Comparison of ENCODE assay signal across 8 cellular contexts in the genomic region with DNA sequence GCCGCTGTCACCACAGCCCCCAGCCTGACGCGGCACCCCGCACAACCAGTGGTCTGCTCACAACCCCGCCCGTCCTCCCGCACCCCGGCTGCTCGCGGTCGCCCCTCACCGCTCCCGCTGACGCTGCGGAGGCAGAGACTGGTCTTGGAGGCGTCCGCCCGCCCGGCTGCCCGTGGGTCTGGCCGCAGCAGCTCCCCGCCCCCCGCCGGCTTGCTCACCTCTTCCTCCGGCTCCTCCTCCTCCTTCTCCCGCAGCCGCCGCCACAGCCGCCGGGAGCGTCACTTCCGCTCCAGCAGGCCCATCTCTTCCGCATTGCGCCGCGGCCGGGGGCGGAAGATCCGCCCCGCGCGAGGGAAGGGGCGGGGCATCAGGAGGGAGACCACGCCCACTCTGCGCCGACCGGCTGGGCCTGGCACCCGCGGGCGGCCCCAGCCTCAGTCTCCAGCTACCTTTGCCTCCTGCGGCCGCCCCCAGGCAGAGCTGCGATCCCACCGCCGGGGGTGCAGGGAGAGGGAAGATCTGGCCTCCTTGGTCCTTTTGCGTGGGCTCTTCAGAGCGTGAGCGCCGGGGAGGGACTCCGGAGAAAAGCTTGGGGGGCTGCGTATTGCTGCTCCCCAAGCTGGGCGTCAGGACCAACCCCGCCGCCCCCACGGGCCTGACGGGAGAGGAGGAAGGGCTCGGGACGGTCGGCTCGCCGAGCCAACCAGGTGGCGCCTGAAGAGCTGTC. TPM values are rescaled to one million over a fixed set of nuclear protein-coding genes. Genes with fewer than 3 reads are reported as not detected.
DNase-seq lines count a peak whose midpoint lies in the region; ATAC-seq, FAIRE-seq and TF ChIP-seq lines count a peak whose summit lies in the region.

A gene with protein sequence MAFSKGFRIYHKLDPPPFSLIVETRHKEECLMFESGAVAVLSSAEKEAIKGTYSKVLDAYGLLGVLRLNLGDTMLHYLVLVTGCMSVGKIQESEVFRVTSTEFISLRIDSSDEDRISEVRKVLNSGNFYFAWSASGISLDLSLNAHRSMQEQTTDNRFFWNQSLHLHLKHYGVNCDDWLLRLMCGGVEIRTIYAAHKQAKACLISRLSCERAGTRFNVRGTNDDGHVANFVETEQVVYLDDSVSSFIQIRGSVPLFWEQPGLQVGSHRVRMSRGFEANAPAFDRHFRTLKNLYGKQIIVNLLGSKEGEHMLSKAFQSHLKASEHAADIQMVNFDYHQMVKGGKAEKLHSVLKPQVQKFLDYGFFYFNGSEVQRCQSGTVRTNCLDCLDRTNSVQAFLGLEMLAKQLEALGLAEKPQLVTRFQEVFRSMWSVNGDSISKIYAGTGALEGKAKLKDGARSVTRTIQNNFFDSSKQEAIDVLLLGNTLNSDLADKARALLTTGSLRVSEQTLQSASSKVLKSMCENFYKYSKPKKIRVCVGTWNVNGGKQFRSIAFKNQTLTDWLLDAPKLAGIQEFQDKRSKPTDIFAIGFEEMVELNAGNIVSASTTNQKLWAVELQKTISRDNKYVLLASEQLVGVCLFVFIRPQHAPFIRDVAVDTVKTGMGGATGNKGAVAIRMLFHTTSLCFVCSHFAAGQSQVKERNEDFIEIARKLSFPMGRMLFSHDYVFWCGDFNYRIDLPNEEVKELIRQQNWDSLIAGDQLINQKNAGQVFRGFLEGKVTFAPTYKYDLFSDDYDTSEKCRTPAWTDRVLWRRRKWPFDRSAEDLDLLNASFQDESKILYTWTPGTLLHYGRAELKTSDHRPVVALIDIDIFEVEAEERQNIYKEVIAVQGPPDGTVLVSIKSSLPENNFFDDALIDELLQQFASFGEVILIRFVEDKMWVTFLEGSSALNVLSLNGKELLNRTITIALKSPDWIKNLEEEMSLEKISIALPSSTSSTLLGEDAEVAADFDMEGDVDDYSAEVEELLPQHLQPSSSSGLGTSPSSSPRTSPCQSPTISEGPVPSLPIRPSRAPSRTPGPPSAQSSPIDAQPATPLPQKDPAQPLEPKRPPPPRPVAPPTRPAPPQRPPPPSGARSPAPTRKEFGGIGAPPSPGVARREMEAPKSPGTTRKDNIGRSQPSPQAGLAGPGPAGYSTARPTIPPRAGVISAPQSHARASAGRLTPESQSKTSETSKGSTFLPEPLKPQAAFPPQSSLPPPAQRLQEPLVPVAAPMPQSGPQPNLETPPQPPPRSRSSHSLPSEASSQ (N-terminal part only) (minus strand): TSS at position 286 of the 727 bp plus-strand sequence. CDS start 1,118 bp downstream, outside the sequence.

- WGBS in trophoblast cell (ENCODE audit: extremely low coverage, insufficient coverage, insufficient read length), result no CpG with 5 or more reads among the region's 72 CpGs
- 1% methylated on average over 30 to 63 of the region's 72 CpGs for WGBS in tibial nerve, 2 donors

- no peaks in the 10 kb centered on the region for H3K27me3 Mint-ChIP-seq in activated naive CD8-positive, alpha-beta T cell treated with anti-CD3 and anti-CD28 coated beads, Interleukin-2, amount 50 U/mL, for 24 hours

- H3K27ac Mint-ChIP-seq in activated naive CD8-positive, alpha-beta T cell treated with anti-CD3 and anti-CD28 coated beads, Interleukin-2, amount 50 U/mL, for 24 hours, result peak within 1 kb of the TSS; percentile 96

- H3K4me3 Mint-ChIP-seq in activated naive CD8-positive, alpha-beta T cell treated with anti-CD3 and anti-CD28 coated beads, Interleukin-2, amount 50 U/mL, for 24 hours, result peak within 1 kb of the TSS; percentile 99

- peaks cover 40% of the 10 kb centered on the region for H3K4me1 Mint-ChIP-seq in activated naive CD8-positive, alpha-beta T cell treated with anti-CD3 and anti-CD28 coated beads, Interleukin-2, amount 50 U/mL, for 24 hours

- H4K12ac ChIP-seq in trophoblast cell (ENCODE audit: low read depth, low read length), result peak within 1 kb of the TSS; percentile 83

- peaks cover 4% of the 10 kb centered on the region for H3K79me2 ChIP-seq in trophoblast cell (ENCODE audit: control insufficient read depth, insufficient read depth, low read length, poor library complexity)

- peak; percentile 96 for ATAC-seq in HG02840 (IDR thresholded peaks at IDR 0.05; ENCODE audit: low FRiP score, unreplicated experiment)
- ATAC-seq in activated naive CD8-positive, alpha-beta T cell treated with anti-CD3 and anti-CD28 coated beads, Interleukin-2, amount 50 U/mL, for 24 hours, result peak; percentile 90
- ATAC-seq in Right ventricle myocardium superior (ENCODE audit: poor library complexity), result peak; percentile 99

- peak within 1 kb of the TSS; percentile 86 for H2BK120ac ChIP-seq in trophoblast cell (ENCODE audit: insufficient read depth, low read length, poor library complexity)

- FAIRE-seq in GM12892 (lab: Jason Lieb, UNC), result peak; percentile 98

- H3K4me2 ChIP-seq in trophoblast cell (ENCODE audit: low read length), result peak within 1 kb of the TSS; percentile 74

- H3K36me3 Mint-ChIP-seq in activated naive CD8-positive, alpha-beta T cell treated with anti-CD3 and anti-CD28 coated beads, Interleukin-2, amount 50 U/mL, for 24 hours (ENCODE audit: low read depth), result peaks cover 11% of the 10 kb centered on the region

- TF ChIP-seq EP300 in tibial nerve (IDR thresholded peaks at IDR 0.05), result peak; percentile 69 to 85

- H3K18ac ChIP-seq in trophoblast cell (ENCODE audit: low read length), result peak within 1 kb of the TSS; percentile 97

- H3K27me3 ChIP-seq in trophoblast cell (ENCODE audit: insufficient read depth, low read length) (no peaks in the 10 kb centered on the region), tibial nerve (no peaks in the 10 kb centered on the region)

- peak within 1 kb of the TSS; percentile 60 for H2BK5ac ChIP-seq in trophoblast cell (ENCODE audit: low read depth, low read length, poor library complexity)

- H2AK5ac ChIP-seq in trophoblast cell (ENCODE audit: low read length), result no peak within 1 kb of the TSS

- no peaks in the 10 kb centered on the region for H3K36me3 ChIP-seq in trophoblast cell (ENCODE audit: control insufficient read depth in 1 of 2, insufficient read depth in 2 of 2, low read length in 2 of 2)
- H3K36me3 ChIP-seq in tibial nerve, result peaks cover 0 to 19% (median 0%) of the 10 kb centered on the region in 3 donors

- peaks cover under 1% of the 10 kb centered on the region for H3K9me3 Mint-ChIP-seq in activated naive CD8-positive, alpha-beta T cell treated with anti-CD3 and anti-CD28 coated beads, Interleukin-2, amount 50 U/mL, for 24 hours

- H3K14ac ChIP-seq in trophoblast cell (ENCODE audit: low read length), result peak within 1 kb of the TSS; percentile 91

- peaks cover 0 to 3% of the 10 kb centered on the region in 2 experiments for H3K4me1 ChIP-seq in trophoblast cell (ENCODE audit: control insufficient read depth in 1 of 2, insufficient read depth in 2 of 2, low read length in 2 of 2)
- H3K4me1 ChIP-seq in tibial nerve, result peaks cover 4 to 34% (median 5%) of the 10 kb centered on the region in 4 donors

- peak; percentile 68; the same call in 1 of the 2 replicates for TF ChIP-seq POLR2A in GM12892 (IDR thresholded peaks at IDR 0.05; ENCODE audit: low read depth, low read length)
- TF ChIP-seq POLR2A in tibial nerve (IDR thresholded peaks at IDR 0.05), result peak; percentile 42 to 79

- no peak within 1 kb of the TSS for H3K23ac ChIP-seq in trophoblast cell (ENCODE audit: low read length)

- peak within 1 kb of the TSS; percentile 85 for H2AFZ ChIP-seq in trophoblast cell (ENCODE audit: insufficient read depth, low read length, poor library complexity)

- H4K8ac ChIP-seq in trophoblast cell (ENCODE audit: low read depth, low read length), result peak within 1 kb of the TSS; percentile 73

- peak within 1 kb of the TSS; percentile 87 for H3K27ac ChIP-seq in trophoblast cell (ENCODE audit: low read depth, low read length)
- H3K27ac ChIP-seq in tibial nerve, result peak within 1 kb of the TSS; percentile 41 to 91 (median 86)

- DNase-seq in GM12892 (ENCODE audit: insufficient read length) (peak; percentile 90), NCI-H1436 (lab: John Stamatoyannopoulos, UW) (peak; percentile 89), SW480 (ENCODE audit: low spot score) (peak; percentile 95), Right ventricle myocardium superior (peak; percentile 98), trophoblast cell (peak; percentile 96), tibial nerve (ENCODE audit: low spot score in 2 of 2) (peak; percentile 85)
- DNase-seq in activated naive CD8-positive, alpha-beta T cell treated with anti-CD3 and anti-CD28 coated beads, Interleukin-2, amount 50 U/mL, for 24 hours, result peak; percentile 95

- peak within 1 kb of the TSS; percentile 95 for H3K4me3 ChIP-seq in trophoblast cell (ENCODE audit: low read depth, low read length)
- peak within 1 kb of the TSS; percentile 74 to 96 (median 92) for H3K4me3 ChIP-seq in tibial nerve

- H3K9ac ChIP-seq in trophoblast cell (ENCODE audit: low read length), result peak within 1 kb of the TSS; percentile 78

- peak within 1 kb of the TSS; percentile 85 for H4K91ac ChIP-seq in trophoblast cell (ENCODE audit: low read depth, low read length)

- peak within 1 kb of the TSS; percentile 12 for H3K4ac ChIP-seq in trophoblast cell (ENCODE audit: low read depth, low read length)

- intact Hi-C loops in Right ventricle myocardium superior (cut with DNase I), result no loop called here

- peak in 1 of 5 experiments; percentile 14 for TF ChIP-seq CTCF in tibial nerve (IDR thresholded peaks at IDR 0.05)

- H2BK12ac ChIP-seq in trophoblast cell (ENCODE audit: low read length), result peak within 1 kb of the TSS; percentile 61

- H3K9me3 ChIP-seq in trophoblast cell (ENCODE audit: insufficient read depth, low read depth, low read length), result no peaks in the 10 kb centered on the region
- no peaks in the 10 kb centered on the region for H3K9me3 ChIP-seq in tibial nerve

- peaks cover 10% of the 10 kb centered on the region for H3K79me1 ChIP-seq in trophoblast cell (ENCODE audit: low read length)

RNA-seq across cellular contexts. Expression of the gene that starts here (rescaled TPM):
- polyA plus RNA-seq in GM12892 (2012; ENCODE audit: missing spikeins), result 4.3 TPM
- total RNA-seq in Right ventricle myocardium superior, result 10.6 TPM
- 15.8 and 17.4 TPM in 2 replicates for polyA plus RNA-seq in trophoblast cell (2013)
- total RNA-seq in tibial nerve, result 10 to 100 TPM in 3 of 4 donors, 1 to 10 TPM in 1; 8.0 to 21.4 (median 13.3) TPM

Comparison
In these comparisons a context has a peak if more than half of its experiments do, and no peak if none do; other contexts are left out.
1. Peak in every context shown above with its lines: DNase-seq, ATAC-seq, H3K4me3 ChIP-seq and H3K27ac ChIP-seq.